14 cellular contexts compared by ENCODE assay signal in the genomic region with DNA sequence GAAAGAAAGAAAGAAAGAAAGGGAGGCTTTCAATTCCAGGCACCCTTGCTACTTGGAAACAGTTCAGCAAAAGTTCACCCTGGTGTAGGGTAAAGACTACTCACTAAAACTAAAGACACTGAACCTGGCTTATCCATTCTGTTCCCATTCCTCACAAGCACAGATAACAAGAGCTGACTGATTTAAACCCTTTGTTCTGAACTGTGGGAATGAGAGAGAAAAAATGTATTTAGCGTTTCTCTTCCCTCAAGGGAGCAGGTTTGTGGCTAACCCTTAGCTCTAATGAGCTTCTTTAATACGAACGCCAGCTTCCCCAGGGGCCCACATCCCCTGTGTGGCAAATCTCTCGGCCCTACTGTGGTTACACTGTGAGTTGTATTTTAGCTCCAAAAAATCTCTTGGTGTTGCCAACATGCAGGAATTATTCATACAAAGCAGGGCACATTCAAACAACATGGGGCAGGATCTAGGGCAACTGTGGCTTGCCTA. TPM values are rescaled to one million over a fixed set of nuclear protein-coding genes. Genes with fewer than 3 reads are reported as not detected.
DNase-seq lines count a peak whose midpoint lies in the region; ATAC-seq and TF ChIP-seq lines count a peak whose summit lies in the region.
"Had no signal": no experiment of that assay in that cellular context is flagged by ENCODE, and none has a peak within 500 bp of the region (broad histone marks: within the 10 kb centered on the region; RNA-seq: fewer than 3 reads in every experiment).

No MANE protein-coding gene starts in this region.

- H3K9ac ChIP-seq in mammary epithelial cell (ENCODE audit: insufficient read depth, low read length), result no peak overlapping the region

- no peak overlapping the region for H3K4me2 ChIP-seq in mammary epithelial cell (ENCODE audit: insufficient read depth, low read depth, low read length)

- peak overlapping the region; percentile 52 for H2AFZ ChIP-seq in mammary epithelial cell (ENCODE audit: low read depth, low read length)

- no peak for TF ChIP-seq CTCF in mammary epithelial cell (conservative IDR thresholded peaks at IDR 0.05 in 1 of 2, IDR thresholded peaks at IDR 0.05 in 1 of 2; ENCODE audit: extremely low read depth in 1 of 2, insufficient read depth in 1 of 2, low read depth in 1 of 2, low read length in 2 of 2)
- TF ChIP-seq CTCF in MCF 10A (IDR thresholded peaks at IDR 0.05; ENCODE audit: unreplicated experiment), result no peak
- TF ChIP-seq CTCF in fibroblast of mammary gland (conservative IDR thresholded peaks at IDR 0.05; ENCODE audit: control insufficient read depth, insufficient read depth, low read depth, low read length), result no peak
- no peak for TF ChIP-seq CTCF in thoracic aorta (IDR thresholded peaks at IDR 0.05)

- no peaks in the 10 kb centered on the region for H4K20me1 ChIP-seq in mammary epithelial cell (ENCODE audit: insufficient read depth, low read length)

- H3K27me3 Mint-ChIP-seq in MCF 10A (ENCODE audit: insufficient read depth, unreplicated experiment), result no peaks in the 10 kb centered on the region
- peaks cover 13% of the 10 kb centered on the region for H3K27me3 Mint-ChIP-seq in activated T-helper 2 cell treated with anti-CD3 and anti-CD28 coated beads, Interferon-gamma antibody, Interleukin-2, Interleukin-4, amounts not matched to agents 10 μg/mL and 5 μg/mL and 100 μg/mL, durations not matched to agents 14 hours and 24 hours and 36 hours (ENCODE audit: low read depth)

- dilution Hi-C loops in mammary epithelial cell (cut with HindIII; ENCODE audit: low sequenced_read_pairs), result no loop called here

- no TSS peak for BruUV-seq in mammary epithelial cell (replicated peaks; lab: Mats Ljungman, UMichigan)
- no TSS peak for BruUV-seq in MCF 10A (replicated peaks; lab: Mats Ljungman, UMichigan)

- H3K27ac Mint-ChIP-seq in MCF 10A (ENCODE audit: low read depth, unreplicated experiment), result no peak overlapping the region
- no peak overlapping the region for H3K27ac Mint-ChIP-seq in activated T-helper 2 cell treated with anti-CD3 and anti-CD28 coated beads, Interferon-gamma antibody, Interleukin-2, Interleukin-4, amounts not matched to agents 10 μg/mL and 5 μg/mL and 100 μg/mL, durations not matched to agents 14 hours and 24 hours and 36 hours
- H3K27ac Mint-ChIP-seq: stimulated activated naive B cell treated with anti-CD40 and anti-IgM and Interleukin-4, amounts not matched to agents 10 μg/mL and 1 μg/mL and 100 μg/mL, for 72 hours had no signal

- no peak overlapping the region for H3K4me3 Mint-ChIP-seq in MCF 10A (ENCODE audit: unreplicated experiment)
- H3K4me3 Mint-ChIP-seq in activated T-helper 2 cell treated with anti-CD3 and anti-CD28 coated beads, Interferon-gamma antibody, Interleukin-2, Interleukin-4, amounts not matched to agents 10 μg/mL and 5 μg/mL and 100 μg/mL, durations not matched to agents 14 hours and 24 hours and 36 hours (ENCODE audit: low read depth), result no peak overlapping the region
- H3K4me3 Mint-ChIP-seq: stimulated activated naive B cell treated with anti-CD40 and anti-IgM and Interleukin-4, amounts not matched to agents 10 μg/mL and 1 μg/mL and 100 μg/mL, for 72 hours had no signal

- ATAC-seq in thoracic aorta (ENCODE audit: insufficient number of reproducible peaks, low FRiP score, low read depth) (no peak), HG03521 (IDR thresholded peaks at IDR 0.05; ENCODE audit: unreplicated experiment) (no peak)
- ATAC-seq: gastroesophageal sphincter had no signal

- DNase-seq in mammary epithelial cell (no peak), MCF 10A (ENCODE audit: unreplicated experiment) (no peak), MV-4-11 (lab: John Stamatoyannopoulos, UW) (peak; percentile 24), fibroblast of mammary gland (ENCODE audit: low read depth) (peak; percentile 95), thoracic aorta (ENCODE audit: low spot score) (no peak), EL (no peak)
- DNase-seq in activated T-helper 2 cell treated with anti-CD3 and anti-CD28 coated beads, Interferon-gamma antibody, Interleukin-2, Interleukin-4, amounts not matched to agents 10 μg/mL and 5 μg/mL and 100 μg/mL, durations not matched to agents 14 hours and 24 hours and 36 hours (ENCODE audit: low spot score), result no peak
- DNase-seq: AML-193; MG63; stimulated activated CD4-positive, alpha-beta T cell treated with anti-CD3 and anti-CD28 coated beads, Interleukin-15, amount 100 ng/mL, for 24 hours; stimulated activated naive B cell treated with anti-CD40 and anti-IgM and Interleukin-4, amounts not matched to agents 10 μg/mL and 1 μg/mL and 100 μg/mL, for 72 hours; T-helper 2 cell had no signal

- H3K4me1 ChIP-seq in mammary epithelial cell (ENCODE audit: insufficient read depth, low read length), result no peaks in the 10 kb centered on the region
- peaks cover 13 to 27% of the 10 kb centered on the region in 2 donors for H3K4me1 ChIP-seq in thoracic aorta (ENCODE audit: control insufficient read depth in 1 of 2, low read depth in 2 of 2)
- H3K4me1 ChIP-seq: gastroesophageal sphincter had no signal

- 30% methylated on average over 4 of the region's 4 CpGs for WGBS in mammary epithelial cell (ENCODE audit: low coverage, missing lambda C conversion rate)

- H3K79me2 ChIP-seq in mammary epithelial cell (ENCODE audit: insufficient read depth, low read length), result no peaks in the 10 kb centered on the region

- no peaks in the 10 kb centered on the region for H3K4me1 Mint-ChIP-seq in MCF 10A (ENCODE audit: insufficient read depth, unreplicated experiment)
- peaks cover under 1% of the 10 kb centered on the region for H3K4me1 Mint-ChIP-seq in activated T-helper 2 cell treated with anti-CD3 and anti-CD28 coated beads, Interferon-gamma antibody, Interleukin-2, Interleukin-4, amounts not matched to agents 10 μg/mL and 5 μg/mL and 100 μg/mL, durations not matched to agents 14 hours and 24 hours and 36 hours (ENCODE audit: low read depth)

- no peaks in the 10 kb centered on the region for H3K9me3 ChIP-seq in mammary epithelial cell (replicated peaks; ENCODE audit: insufficient read depth, low read length)
- no peaks in the 10 kb centered on the region for H3K9me3 ChIP-seq in thoracic aorta
- H3K9me3 ChIP-seq: MG63 had no signal

- intact Hi-C loops in mammary epithelial cell (cut with micrococcal nuclease), result no loop called here
- intact Hi-C loops in MCF 10A (cut with micrococcal nuclease), result no loop called here
- intact Hi-C loops in activated T-helper 2 cell treated with anti-CD3 and anti-CD28 coated beads, Interferon-gamma antibody, Interleukin-2, Interleukin-4, amounts not matched to agents 10 μg/mL and 5 μg/mL and 100 μg/mL, durations not matched to agents 14 hours and 24 hours and 36 hours (cut with micrococcal nuclease), result no loop called here

- in situ Hi-C loops in mammary epithelial cell (cut with MboI; ENCODE audit: low sequenced_read_pairs in 2 of 2), result no loop called here

- H3K36me3 ChIP-seq in mammary epithelial cell (ENCODE audit: insufficient read depth, low read length) (no peaks in the 10 kb centered on the region), thoracic aorta (no peaks in the 10 kb centered on the region)
- H3K36me3 ChIP-seq: gastroesophageal sphincter, MG63 had no signal

- no peak overlapping the region for H3K27ac ChIP-seq in mammary epithelial cell (ENCODE audit: insufficient read depth, low read depth, low read length)
- H3K27ac ChIP-seq in thoracic aorta, result peak overlapping the region; percentile 34 to 42
- H3K27ac ChIP-seq: gastroesophageal sphincter had no signal

- H3K4me3 ChIP-seq in mammary epithelial cell (replicated peaks in 1 of 3; ENCODE audit: insufficient read depth in 1 of 3, low read depth in 2 of 3, low read length in 3 of 3) (no peak overlapping the region), fibroblast of mammary gland (ENCODE audit: control insufficient read depth, low read depth, low read length) (no peak overlapping the region), thoracic aorta (no peak overlapping the region)
- H3K4me3 ChIP-seq: gastroesophageal sphincter, MG63 had no signal

- CTCF ChIA-PET in mammary epithelial cell (lab: Charles Lee; ENCODE audit: low non-redundant PET) (no interaction called here), MCF 10A (lab: Yijun Ruan, JAX) (interaction anchor here (0.6 to 1.9 kb wide), 5 partner anchors 15 to 293 kb away, joined by 3 to 7 read pairs (median 3); no protein-coding TSS in a partner anchor)

- H3K9me3 Mint-ChIP-seq in MCF 10A (ENCODE audit: unreplicated experiment), result peaks cover 2% of the 10 kb centered on the region
- peaks cover 17% of the 10 kb centered on the region for H3K9me3 Mint-ChIP-seq in activated T-helper 2 cell treated with anti-CD3 and anti-CD28 coated beads, Interferon-gamma antibody, Interleukin-2, Interleukin-4, amounts not matched to agents 10 μg/mL and 5 μg/mL and 100 μg/mL, durations not matched to agents 14 hours and 24 hours and 36 hours

- POLR2A ChIA-PET in MCF 10A (lab: Yijun Ruan, JAX), result interaction anchor here (2.8 kb wide), 1 partner anchor 8 kb away, joined by 8 read pairs; no protein-coding TSS in a partner anchor

- no peaks in the 10 kb centered on the region for H3K36me3 Mint-ChIP-seq in MCF 10A (ENCODE audit: insufficient read depth, unreplicated experiment)
- peaks cover 6% of the 10 kb centered on the region for H3K36me3 Mint-ChIP-seq in activated T-helper 2 cell treated with anti-CD3 and anti-CD28 coated beads, Interferon-gamma antibody, Interleukin-2, Interleukin-4, amounts not matched to agents 10 μg/mL and 5 μg/mL and 100 μg/mL, durations not matched to agents 14 hours and 24 hours and 36 hours (ENCODE audit: low read depth)

- H3K27me3 ChIP-seq in mammary epithelial cell (ENCODE audit: insufficient read depth, low read length), result no peaks in the 10 kb centered on the region
- no peaks in the 10 kb centered on the region for H3K27me3 ChIP-seq in thoracic aorta (replicated peaks; ENCODE audit: insufficient read depth)
- H3K27me3 ChIP-seq: gastroesophageal sphincter, MG63 had no signal

RNA-seq across cellular contexts. Expression of a gene that starts 23.3 kb away (rescaled TPM):
- total RNA-seq in mammary epithelial cell (1 to 10 TPM in 1 of 2 donors, not detected in 1; 4.2 TPM), MCF 10A (2022) (not detected in 2 replicates), thoracic aorta (1 to 10 TPM; 6.2 to 7.3 TPM)
- polyA plus RNA-seq in mammary epithelial cell, result 2.3 TPM
- polyA minus RNA-seq in mammary epithelial cell, result 0.83 TPM
- total RNA-seq in activated T-helper 2 cell treated with anti-CD3 and anti-CD28 coated beads, Interferon-gamma antibody, Interleukin-2, Interleukin-4, amounts not matched to agents 10 μg/mL and 5 μg/mL and 100 μg/mL, durations not matched to agents 14 hours and 24 hours and 36 hours, result 0.11 and 0.25 TPM in 2 replicates

Comparison
In these comparisons a context has a peak if more than half of its experiments do, and no peak if none do; other contexts are left out.
1. DNase-seq: peak in MV-4-11 (single experiment) and fibroblast of mammary gland (single experiment); none in mammary epithelial cell (single experiment), MCF 10A (single experiment), thoracic aorta (single experiment), activated T-helper 2 cell treated with anti-CD3 and anti-CD28 coated beads, Interferon-gamma antibody, Interleukin-2, Interleukin-4, amounts not matched to agents 10 μg/mL and 5 μg/mL and 100 μg/mL, durations not matched to agents 14 hours and 24 hours and 36 hours (single experiment) and EL (single experiment).